ENCODE assay signal across 11 cellular contexts in genomic region chr1:42381424-42381673, GRCh38. TPM values are rescaled to one million over a fixed set of nuclear protein-coding genes. Genes with fewer than 3 reads are reported as not detected.
DNase-seq lines count a peak whose midpoint lies in the region; ATAC-seq and TF ChIP-seq lines count a peak whose summit lies in the region.
"Had no signal": no experiment of that assay in that cellular context is flagged by ENCODE, and none has a peak within 500 bp of the region (broad histone marks: within the 10 kb centered on the region; RNA-seq: fewer than 3 reads in every experiment).

No MANE protein-coding gene starts in this region.

- ATAC-seq in Right ventricle myocardium superior (ENCODE audit: poor library complexity) = no peak
- no peak for ATAC-seq in lower lobe of right lung
- no peak for ATAC-seq in upper lobe of right lung
- ATAC-seq in GM19351 (IDR thresholded peaks at IDR 0.05; ENCODE audit: unreplicated experiment) = no peak

- H3K36me3 Mint-ChIP-seq in activated CD4-positive, alpha-beta memory T cell treated with anti-CD3 and anti-CD28 coated beads for 36 hours = no peaks in the 10 kb centered on the region

- no peaks in the 10 kb centered on the region for H3K9me3 Mint-ChIP-seq in activated CD4-positive, alpha-beta memory T cell treated with anti-CD3 and anti-CD28 coated beads for 36 hours

- intact Hi-C loops in left ventricle myocardium inferior (cut with micrococcal nuclease) = no loop called here
- intact Hi-C loops in Right ventricle myocardium superior (cut with DNase I) = no loop called here
- intact Hi-C loops in activated CD4-positive, alpha-beta memory T cell treated with anti-CD3 and anti-CD28 coated beads for 36 hours (cut with micrococcal nuclease) = no loop called here
- intact Hi-C loops in lower lobe of right lung (cut with DNase I) = no loop called here
- intact Hi-C loops in upper lobe of right lung (cut with DNase I) = no loop called here

- H3K27me3 ChIP-seq in left ventricle myocardium inferior (ENCODE audit: low read depth) = peaks cover 38% of the 10 kb centered on the region
- H3K27me3 ChIP-seq in lower lobe of right lung (ENCODE audit: low read depth) = peaks cover 19% of the 10 kb centered on the region
- H3K27me3 ChIP-seq in upper lobe of right lung = peaks cover 17% of the 10 kb centered on the region

- H3K36me3 ChIP-seq in left ventricle myocardium inferior (no peaks in the 10 kb centered on the region), lower lobe of right lung (no peaks in the 10 kb centered on the region), upper lobe of right lung (no peaks in the 10 kb centered on the region)
- H3K36me3 ChIP-seq: brain microvascular endothelial cell, tibial artery had no signal

- H3K4me1 Mint-ChIP-seq in activated CD4-positive, alpha-beta memory T cell treated with anti-CD3 and anti-CD28 coated beads for 36 hours (ENCODE audit: low read depth) = peaks cover 7% of the 10 kb centered on the region

- CTCF ChIA-PET in activated CD4-positive, alpha-beta memory T cell treated with anti-CD3 and anti-CD28 coated beads for 36 hours (lab: Charles Lee) = no interaction called here

- H3K4me3 ChIP-seq in left ventricle myocardium inferior (peak overlapping the region; percentile 80), lower lobe of right lung (peak overlapping the region; percentile 66), upper lobe of right lung (peak overlapping the region; percentile 66)

- TF ChIP-seq CTCF in left ventricle myocardium inferior (IDR thresholded peaks at IDR 0.05; ENCODE audit: borderline replicate concordance) = no peak
- no peak for TF ChIP-seq CTCF in lower lobe of right lung (IDR thresholded peaks at IDR 0.05)
- TF ChIP-seq CTCF in upper lobe of right lung (IDR thresholded peaks at IDR 0.05) = no peak

- DNase-seq in left ventricle myocardium inferior = no peak
- DNase-seq in Right ventricle myocardium superior = no peak
- no peak for DNase-seq in activated CD4-positive, alpha-beta memory T cell treated with anti-CD3 and anti-CD28 coated beads for 36 hours
- no peak for DNase-seq in lower lobe of right lung
- no peak for DNase-seq in upper lobe of right lung
- no peak for DNase-seq in SHP77 treated with DMSO at 0.1 percent for 48 hours (lab: John Stamatoyannopoulos, UW)
- DNase-seq in EL = no peak
- DNase-seq: brain microvascular endothelial cell, NCI-H187 treated with DMSO at 0.1 percent for 48 hours, tibial artery had no signal

- H3K4me1 ChIP-seq in left ventricle myocardium inferior (peaks cover 15% of the 10 kb centered on the region), lower lobe of right lung (peaks cover 12% of the 10 kb centered on the region), upper lobe of right lung (peaks cover 3% of the 10 kb centered on the region)

- no peak overlapping the region for H3K27ac Mint-ChIP-seq in activated CD4-positive, alpha-beta memory T cell treated with anti-CD3 and anti-CD28 coated beads for 36 hours

- POLR2A ChIA-PET in activated CD4-positive, alpha-beta memory T cell treated with anti-CD3 and anti-CD28 coated beads for 36 hours (lab: Charles Lee) = no interaction called here

- H3K27ac ChIP-seq in left ventricle myocardium inferior (replicated peaks) = no peak overlapping the region
- H3K27ac ChIP-seq in lower lobe of right lung = no peak overlapping the region
- H3K27ac ChIP-seq in upper lobe of right lung = no peak overlapping the region
- H3K27ac ChIP-seq: brain microvascular endothelial cell, tibial artery had no signal

- H3K27me3 Mint-ChIP-seq in activated CD4-positive, alpha-beta memory T cell treated with anti-CD3 and anti-CD28 coated beads for 36 hours = peaks cover 29% of the 10 kb centered on the region

- H3K9me3 ChIP-seq in left ventricle myocardium inferior (replicated peaks) (no peaks in the 10 kb centered on the region), lower lobe of right lung (no peaks in the 10 kb centered on the region), upper lobe of right lung (no peaks in the 10 kb centered on the region)
- H3K9me3 ChIP-seq: tibial artery had no signal

- H3K4me3 Mint-ChIP-seq in activated CD4-positive, alpha-beta memory T cell treated with anti-CD3 and anti-CD28 coated beads for 36 hours = peak overlapping the region; percentile 69

RNA-seq across cellular contexts. Expression of gene RIMKLA, which starts 0.8 kb away (rescaled TPM):
- total RNA-seq in left ventricle myocardium inferior = 10.2 TPM
- total RNA-seq in Right ventricle myocardium superior = 7.6 TPM
- 1 to 10 TPM; 3.0 to 3.2 TPM for total RNA-seq in activated CD4-positive, alpha-beta memory T cell treated with anti-CD3 and anti-CD28 coated beads for 36 hours
- total RNA-seq in lower lobe of right lung = 7.1 TPM
- 10.4 TPM for total RNA-seq in upper lobe of right lung

RNA-seq across cellular contexts. Expression of gene FOXJ3, which starts 46.3 kb away (rescaled TPM):
- total RNA-seq in left ventricle myocardium inferior (40.7 TPM), Right ventricle myocardium superior (33.1 TPM), lower lobe of right lung (44.0 TPM), upper lobe of right lung (47.0 TPM)
- total RNA-seq in activated CD4-positive, alpha-beta memory T cell treated with anti-CD3 and anti-CD28 coated beads for 36 hours = 10 to 100 TPM; 37.3 to 40.8 TPM
